12 cellular contexts compared by ENCODE assay signal in genomic region chr11:120527111-120527748, GRCh38. TPM values are rescaled to one million over a fixed set of nuclear protein-coding genes. Genes with fewer than 3 reads are reported as not detected.
DNase-seq lines count a peak whose midpoint lies in the region; TF ChIP-seq lines count a peak whose summit lies in the region.
"Had no signal": no experiment of that assay in that cellular context is flagged by ENCODE, and none has a peak within 500 bp of the region (broad histone marks: within the 10 kb centered on the region; RNA-seq: fewer than 3 reads in every experiment).

No MANE protein-coding gene starts in this region.

- H3K9me3 ChIP-seq in Caco-2 (no peaks in the 10 kb centered on the region), MM.1S (replicated peaks; ENCODE audit: insufficient read depth, low read length) (no peaks in the 10 kb centered on the region), endodermal cell (ENCODE audit: control insufficient read depth, low read length) (no peaks in the 10 kb centered on the region)
- H3K9me3 ChIP-seq: breast epithelium, SJSA1, upper lobe of left lung had no signal

- no peaks in the 10 kb centered on the region for H4K20me1 ChIP-seq in MM.1S (ENCODE audit: insufficient read depth, low read length)

- peaks cover 43% of the 10 kb centered on the region for H3K4me1 ChIP-seq in Caco-2
- H3K4me1 ChIP-seq in MM.1S (ENCODE audit: low read length): no peaks in the 10 kb centered on the region
- peaks cover 9% of the 10 kb centered on the region for H3K4me1 ChIP-seq in endodermal cell (ENCODE audit: control insufficient read depth, insufficient read depth, low read length)
- H3K4me1 ChIP-seq: breast epithelium, SJSA1, upper lobe of left lung had no signal

- H3K27ac ChIP-seq in MM.1S (ENCODE audit: low read length): no peak overlapping the region
- H3K27ac ChIP-seq in endodermal cell (ENCODE audit: low read depth, low read length): no peak overlapping the region
- H3K27ac ChIP-seq: breast epithelium, SJSA1, upper lobe of left lung had no signal

- H3K36me3 Mint-ChIP-seq in Caco-2 (ENCODE audit: insufficient read depth, unreplicated experiment) (peaks cover 2% of the 10 kb centered on the region), endodermal cell (ENCODE audit: low read depth) (no peaks in the 10 kb centered on the region)

- WGBS in endodermal cell (ENCODE audit: insufficient coverage in 1 of 2, insufficient read length in 1 of 2), 2 experiments: 55 to 61% methylated on average over 6 to 16 of the region's 16 CpGs

- no peak overlapping the region for H2AFZ ChIP-seq in MM.1S (ENCODE audit: low read length)

- no peaks in the 10 kb centered on the region for H3K27me3 Mint-ChIP-seq in Caco-2 (ENCODE audit: insufficient read depth, unreplicated experiment)
- peaks cover 13% of the 10 kb centered on the region for H3K27me3 Mint-ChIP-seq in endodermal cell (ENCODE audit: insufficient read depth)

- H3K9me2 ChIP-seq in MM.1S (replicated peaks; ENCODE audit: insufficient read depth, low read length): no peaks in the 10 kb centered on the region

- no peaks in the 10 kb centered on the region for H3F3A ChIP-seq in MM.1S (ENCODE audit: insufficient read depth, low read length)

- no peaks in the 10 kb centered on the region for H3K9me3 Mint-ChIP-seq in Caco-2 (ENCODE audit: unreplicated experiment)
- H3K9me3 Mint-ChIP-seq in endodermal cell: peaks cover 4% of the 10 kb centered on the region
- H3K9me3 Mint-ChIP-seq: activated CD8-positive, alpha-beta T cell treated with anti-CD3 and anti-CD28 coated beads for 36 hours had no signal

- CTCF ChIA-PET in Caco-2 (lab: Charles Lee): interaction anchor here (0.6 to 1.1 kb wide), 3 partner anchors 158 to 345 kb away, joined by 3 to 6 read pairs (median 4); no protein-coding TSS in a partner anchor

- no peak overlapping the region for H3K9ac ChIP-seq in MM.1S (ENCODE audit: low read length)
- no peak overlapping the region for H3K9ac ChIP-seq in endodermal cell (ENCODE audit: extremely low read depth, low read length, poor library complexity, severe bottlenecking)

- peak in 1 of 2 experiments; percentile 42 for DNase-seq in Caco-2
- DNase-seq in MM.1S: peak; percentile 56
- peak; percentile 92 for DNase-seq in endodermal cell
- DNase-seq in myocyte (ENCODE audit: low read depth): peak; percentile 56
- DNase-seq in head of caudate nucleus: no peak
- DNase-seq in NK-92 treated with Interleukin-12 subunit alpha and Interleukin-12 subunit beta, amount 100 ng/mL, for 24 hours (lab: John Stamatoyannopoulos, UW): no peak
- no peak for DNase-seq in activated gamma-delta T cell treated with Interleukin-2 at 50 U/mL for 16 hours
- no peak for DNase-seq in cerebellar nuclear complex (lab: John Stamatoyannopoulos, UW)
- DNase-seq: activated CD8-positive, alpha-beta T cell treated with anti-CD3 and anti-CD28 coated beads for 36 hours had no signal

- POLR2A ChIA-PET in Caco-2 (lab: Charles Lee): no interaction called here

- peaks cover 48% of the 10 kb centered on the region for H3K4me1 Mint-ChIP-seq in Caco-2 (ENCODE audit: low read depth, unreplicated experiment)
- H3K4me1 Mint-ChIP-seq in endodermal cell: peaks cover 11% of the 10 kb centered on the region

- intact Hi-C loops in Caco-2 (cut with micrococcal nuclease; ENCODE audit: unreplicated experiment): loop anchor here (5.0 kb wide), 2 partner anchors 85 to 145 kb away; no protein-coding TSS in a partner anchor
- intact Hi-C loops in head of caudate nucleus (cut with DNase I): no loop called here

- no peak for TF ChIP-seq CTCF in Caco-2 (IDR thresholded peaks at IDR 0.05; ENCODE audit: insufficient read depth in 1 of 2, low read depth in 1 of 2, low read length in 1 of 2, severe bottlenecking in 1 of 2, unreplicated experiment in 1 of 2)
- no peak for TF ChIP-seq CTCF in MM.1S (IDR thresholded peaks at IDR 0.05; ENCODE audit: low read length)
- peak; percentile 73 for TF ChIP-seq CTCF in endodermal cell (conservative IDR thresholded peaks at IDR 0.05)

- H3K4me3 Mint-ChIP-seq in Caco-2 (ENCODE audit: unreplicated experiment): no peak overlapping the region
- H3K4me3 Mint-ChIP-seq in endodermal cell: no peak overlapping the region
- H3K4me3 Mint-ChIP-seq: activated CD8-positive, alpha-beta T cell treated with anti-CD3 and anti-CD28 coated beads for 36 hours had no signal

- peak overlapping the region; percentile 56 for H3K27ac Mint-ChIP-seq in Caco-2 (ENCODE audit: unreplicated experiment)
- H3K27ac Mint-ChIP-seq in endodermal cell: peak overlapping the region; percentile 44
- H3K27ac Mint-ChIP-seq: activated CD8-positive, alpha-beta T cell treated with anti-CD3 and anti-CD28 coated beads for 36 hours had no signal

- no peaks in the 10 kb centered on the region for H3K79me2 ChIP-seq in MM.1S (ENCODE audit: low read length)

- BruUV-seq in Caco-2 (replicated peaks; lab: Mats Ljungman, UMichigan): no TSS peak

- H3K27me3 ChIP-seq in Caco-2 (replicated peaks; ENCODE audit: control insufficient read depth, insufficient read depth, low read length) (no peaks in the 10 kb centered on the region), MM.1S (replicated peaks; ENCODE audit: insufficient read depth, low read length) (no peaks in the 10 kb centered on the region), endodermal cell (ENCODE audit: control insufficient read depth, insufficient read depth, low read length, poor library complexity, severe bottlenecking) (no peaks in the 10 kb centered on the region)
- H3K27me3 ChIP-seq: breast epithelium, SJSA1, upper lobe of left lung had no signal

- H3K36me3 ChIP-seq in Caco-2 (ENCODE audit: control insufficient read depth, insufficient read depth, low read length) (no peaks in the 10 kb centered on the region), MM.1S (replicated peaks; ENCODE audit: insufficient read depth, low read length) (no peaks in the 10 kb centered on the region), endodermal cell (ENCODE audit: control insufficient read depth, insufficient read depth, low read length) (no peaks in the 10 kb centered on the region)
- H3K36me3 ChIP-seq: breast epithelium, SJSA1, upper lobe of left lung had no signal

- H3K4me3 ChIP-seq in Caco-2 (ENCODE audit: low read depth, low read length) (no peak overlapping the region), MM.1S (ENCODE audit: low read length) (no peak overlapping the region), endodermal cell (ENCODE audit: low read length) (no peak overlapping the region)
- H3K4me3 ChIP-seq: SJSA1, upper lobe of left lung had no signal

- no peak overlapping the region for H3K4me2 ChIP-seq in MM.1S (ENCODE audit: low read depth, low read length)

RNA-seq across cellular contexts. Expression of gene GRIK4, which starts 15.7 kb away (rescaled TPM):
- total RNA-seq in Caco-2 (2022) (2.0 and 3.6 TPM in 2 replicates), endodermal cell (1 to 10 TPM; 1.7 to 3.5 TPM), myocyte (0.27 and 0.52 TPM in 2 replicates)
- polyA plus RNA-seq in endodermal cell (2013, experiment 1 of 2): 1.9 TPM
- polyA plus RNA-seq in endodermal cell (2013, experiment 2 of 2): 1.6 TPM
- 0.54 TPM for polyA plus RNA-seq in myocyte (2012)
- total RNA-seq: activated CD8-positive, alpha-beta T cell treated with anti-CD3 and anti-CD28 coated beads for 36 hours; SJSA1 had no signal

Comparison
In these comparisons a context has a peak if more than half of its experiments do, and no peak if none do; other contexts are left out.
1. DNase-seq: peak in MM.1S (single experiment), endodermal cell (single experiment) and myocyte (single experiment); none in head of caudate nucleus (0 of 42), NK-92 treated with Interleukin-12 subunit alpha and Interleukin-12 subunit beta, amount 100 ng/mL, for 24 hours (single experiment), activated gamma-delta T cell treated with Interleukin-2 at 50 U/mL for 16 hours (single experiment) and cerebellar nuclear complex (0 of 2).